Comparison of ENCODE assay signal across 8 cellular contexts in genomic region chr5:73135429-73136276, GRCh38. TPM values are rescaled to one million over a fixed set of nuclear protein-coding genes. Genes with fewer than 3 reads are reported as not detected.
A peak's percentile ranks its signal among the peaks of the same experiment; 100 is the strongest.
DNase-seq lines count a peak whose midpoint lies in the region; ATAC-seq and TF ChIP-seq lines count a peak whose summit lies in the region.

No MANE protein-coding gene starts in this region.

- H3K9me3 ChIP-seq in BE2C: no peaks in the 10 kb centered on the region

- H3K27me3 ChIP-seq in BE2C (no peaks in the 10 kb centered on the region; the same call in 1 of the 2 replicates), H7 (ENCODE audit: control insufficient read depth, insufficient read depth, low read length) (no peaks in the 10 kb centered on the region), kidney epithelial cell (ENCODE audit: control insufficient read depth, insufficient read depth, low read length) (no peaks in the 10 kb centered on the region)

- ATAC-seq in HG03039 (IDR thresholded peaks at IDR 0.05; ENCODE audit: unreplicated experiment): no peak

- no peaks in the 10 kb centered on the region for H3K4me1 ChIP-seq in BE2C

- DNase-seq in BE2C (no peak), H7 (peak; percentile 60), SK-N-DZ (ENCODE audit: low spot score) (peak; percentile 31), kidney epithelial cell (ENCODE audit: low read depth) (no peak), NCI-H2107 treated with DMSO at 0.1 percent for 48 hours (lab: John Stamatoyannopoulos, UW; ENCODE audit: unreplicated experiment) (no peak), GM13976 (ENCODE audit: low spot score) (no peak), NCI-H187 (lab: John Stamatoyannopoulos, UW) (no peak)

- TF ChIP-seq CTCF in BE2C (IDR thresholded peaks at IDR 0.05; ENCODE audit: low read depth, low read length) (peak; percentile 47), kidney epithelial cell (IDR thresholded peaks at IDR 0.05; ENCODE audit: insufficient read depth, low read length, poor library complexity, severe bottlenecking) (peak; percentile 34), GM13976 (IDR thresholded peaks at IDR 0.05; ENCODE audit: borderline replicate concordance, control extremely low read depth, extremely low read depth, insufficient read depth, missing control alignments) (no peak)

- H3K36me3 ChIP-seq in BE2C (no peaks in the 10 kb centered on the region), H7 (replicated peaks; ENCODE audit: control insufficient read depth, insufficient read depth, low read length) (no peaks in the 10 kb centered on the region), kidney epithelial cell (ENCODE audit: control insufficient read depth, insufficient read depth, low read length) (no peaks in the 10 kb centered on the region)

- H3K4me3 ChIP-seq in BE2C (ENCODE audit: low read depth, low read length): no peak overlapping the region
- no peak overlapping the region for H3K4me3 ChIP-seq in H7 (ENCODE audit: insufficient read depth, low read depth, low read length)
- H3K4me3 ChIP-seq in kidney epithelial cell (ENCODE audit: low read depth, low read length): no peak overlapping the region

- in situ Hi-C loops in GM13976 (cut with MboI; ENCODE audit: low sequenced_read_pairs, unreplicated experiment): no loop called here

RNA-seq across cellular contexts. Expression of gene TMEM171, which starts 15.3 kb away (rescaled TPM):
- polyA plus RNA-seq in BE2C (2012; ENCODE audit: insufficient read depth, insufficient read length, low read depth): not detected
- 2.7 and 4.8 TPM in 2 replicates for total RNA-seq in H7 (2014; rRNA removed; shearing (Covaris generic))
- not detected in 2 replicates for polyA plus RNA-seq in SK-N-DZ (2014; cell fraction: cytosol; rRNA removed)
- polyA plus RNA-seq in SK-N-DZ (2014; cell fraction: nucleus; rRNA removed): not detected in 2 replicates
- total RNA-seq in kidney epithelial cell: 2.9 and 3.0 TPM in 2 replicates

RNA-seq across cellular contexts. Expression of gene TMEM174, which starts 37.3 kb away (rescaled TPM):
- polyA plus RNA-seq in BE2C (2012; ENCODE audit: insufficient read depth, insufficient read length, low read depth): not detected
- not detected in 2 replicates for total RNA-seq in H7 (2014; rRNA removed; shearing (Covaris generic))
- not detected in 2 replicates for polyA plus RNA-seq in SK-N-DZ (2014; cell fraction: cytosol; rRNA removed)
- polyA plus RNA-seq in SK-N-DZ (2014; cell fraction: nucleus; rRNA removed): not detected in 2 replicates
- total RNA-seq in kidney epithelial cell: not detected in 2 replicates

Comparison
In these comparisons a context has a peak if more than half of its experiments do, and no peak if none do; other contexts are left out.
1. DNase-seq: peak in H7 (single experiment) and SK-N-DZ (single experiment); none in BE2C (single experiment), kidney epithelial cell (single experiment), NCI-H2107 treated with DMSO at 0.1 percent for 48 hours (single experiment), GM13976 (single experiment) and NCI-H187 (0 of 2).